In genomic region chr22:16932577-16932976, GRCh38 we compare ENCODE assay signal across 12 cellular contexts.
DNase-seq lines count a peak whose midpoint lies in the region; TF ChIP-seq lines count a peak whose summit lies in the region.
"Had no signal": no experiment of that assay in that cellular context is flagged by ENCODE, and none has a peak within 500 bp of the region (broad histone marks: within the 10 kb centered on the region; RNA-seq: fewer than 3 reads in every experiment).

No MANE protein-coding gene starts in this region.

- intact Hi-C loops in activated CD4-positive, alpha-beta T cell treated with anti-CD3 and anti-CD28 coated beads, Interleukin-2, amount 10 ng/mL, durations not matched to agents 24 days and 14 days (cut with micrococcal nuclease) = no loop called here
- intact Hi-C loops in PC-9 (cut with micrococcal nuclease; ENCODE audit: unreplicated experiment) = no loop called here

- TF ChIP-seq CTCF in GM13976 (IDR thresholded peaks at IDR 0.05; ENCODE audit: borderline replicate concordance, control extremely low read depth, extremely low read depth, insufficient read depth, missing control alignments) (peak; percentile 19), hepatocyte (IDR thresholded peaks at IDR 0.05; ENCODE audit: poor library complexity) (peak; percentile 20), PC-9 (conservative IDR thresholded peaks at IDR 0.05) (no peak)

- BruUV-seq in PC-9 (replicated peaks; lab: Mats Ljungman, UMichigan) = no TSS peak

- H3K27me3 Mint-ChIP-seq in activated CD4-positive, alpha-beta T cell treated with anti-CD3 and anti-CD28 coated beads, Interleukin-2, amount 10 ng/mL, durations not matched to agents 24 days and 14 days = peaks cover 23% of the 10 kb centered on the region

- in situ Hi-C loops in GM13976 (cut with MboI; ENCODE audit: low sequenced_read_pairs, unreplicated experiment) = no loop called here

- peaks cover 5% of the 10 kb centered on the region for H3K4me1 Mint-ChIP-seq in activated CD4-positive, alpha-beta T cell treated with anti-CD3 and anti-CD28 coated beads, Interleukin-2, amount 10 ng/mL, durations not matched to agents 24 days and 14 days

- no peaks in the 10 kb centered on the region for H3K9me2 ChIP-seq in hepatocyte (replicated peaks; ENCODE audit: insufficient read depth)
- no peaks in the 10 kb centered on the region for H3K9me2 ChIP-seq in PC-9 (ENCODE audit: insufficient read depth)

- H3K9me3 ChIP-seq in hepatocyte (ENCODE audit: low read depth) (no peaks in the 10 kb centered on the region), PC-9 (ENCODE audit: insufficient read depth, low read depth) (no peaks in the 10 kb centered on the region)
- H3K9me3 ChIP-seq: transverse colon had no signal

- 45% methylated on average over 3 of the region's 3 CpGs for WGBS in hepatocyte (ENCODE audit: low lambda C conversion rate, missing lambda C conversion rate)

- H3K27me3 ChIP-seq in hepatocyte (no peaks in the 10 kb centered on the region), PC-9 (ENCODE audit: insufficient read depth, low read depth) (no peaks in the 10 kb centered on the region; the same call in 1 of the 2 replicates)

- H3F3A ChIP-seq in PC-9 (ENCODE audit: insufficient read depth, low read depth) = no peaks in the 10 kb centered on the region

- H3K27ac Mint-ChIP-seq in activated CD4-positive, alpha-beta T cell treated with anti-CD3 and anti-CD28 coated beads, Interleukin-2, amount 10 ng/mL, durations not matched to agents 24 days and 14 days = no peak overlapping the region

- H3K36me3 Mint-ChIP-seq in activated CD4-positive, alpha-beta T cell treated with anti-CD3 and anti-CD28 coated beads, Interleukin-2, amount 10 ng/mL, durations not matched to agents 24 days and 14 days (ENCODE audit: low read depth) = no peaks in the 10 kb centered on the region

- H3K4me2 ChIP-seq in hepatocyte (no peak overlapping the region), PC-9 (no peak overlapping the region)

- H3K79me2 ChIP-seq in hepatocyte (no peaks in the 10 kb centered on the region), PC-9 (ENCODE audit: low read depth) (no peaks in the 10 kb centered on the region)

- H4K20me1 ChIP-seq in hepatocyte (ENCODE audit: insufficient read depth, poor library complexity, severe bottlenecking) = no peaks in the 10 kb centered on the region
- H4K20me1 ChIP-seq in PC-9 (ENCODE audit: insufficient read depth) = no peaks in the 10 kb centered on the region

- POLR2A ChIA-PET in PC-9 (lab: Charles Lee; ENCODE audit: unreplicated experiment) = no interaction called here

- H3K4me1 ChIP-seq in hepatocyte (ENCODE audit: insufficient read depth) (no peaks in the 10 kb centered on the region), PC-9 (replicated peaks; ENCODE audit: insufficient read depth) (no peaks in the 10 kb centered on the region)
- H3K4me1 ChIP-seq: transverse colon had no signal

- DNase-seq in DMS53 (lab: John Stamatoyannopoulos, UW) (peak; percentile 60), DMS53 treated with DMSO at 0.1 percent for 48 hours (lab: John Stamatoyannopoulos, UW; ENCODE audit: unreplicated experiment) (no peak), GM13976 (ENCODE audit: low spot score) (no peak), RKO (ENCODE audit: low spot score) (peak; percentile 14), hepatocyte (ENCODE audit: low spot score) (no peak), PC-9 (no peak)
- no peak for DNase-seq in activated CD4-positive, alpha-beta T cell treated with anti-CD3 and anti-CD28 coated beads, Interleukin-2, amount 10 ng/mL, durations not matched to agents 24 days and 14 days
- no peak for DNase-seq in activated CD4-positive, alpha-beta T cell treated with anti-CD3 and anti-CD28 coated beads, Interleukin-2, amount 50 U/mL, for 1 hour
- DNase-seq: Calu3; SIG-M5; stimulated activated CD4-positive, alpha-beta T cell treated with anti-CD3 and anti-CD28 coated beads, Interleukin-15, amount 100 ng/mL, for 24 hours; transverse colon had no signal

- H3K27ac ChIP-seq in hepatocyte = no peak overlapping the region
- H3K27ac ChIP-seq in PC-9 = no peak overlapping the region
- H3K27ac ChIP-seq: transverse colon had no signal

- H3K4me3 ChIP-seq in hepatocyte (no peak overlapping the region), PC-9 (no peak overlapping the region)
- H3K4me3 ChIP-seq: transverse colon had no signal

- no peaks in the 10 kb centered on the region for H3K36me3 ChIP-seq in hepatocyte (replicated peaks; ENCODE audit: insufficient read depth, low read depth)
- H3K36me3 ChIP-seq in PC-9 (ENCODE audit: low read depth) = no peaks in the 10 kb centered on the region
- H3K36me3 ChIP-seq: transverse colon had no signal

- CTCF ChIA-PET in PC-9 (lab: Charles Lee) = no interaction called here

- no peak overlapping the region for H3K4me3 Mint-ChIP-seq in activated CD4-positive, alpha-beta T cell treated with anti-CD3 and anti-CD28 coated beads, Interleukin-2, amount 10 ng/mL, durations not matched to agents 24 days and 14 days

- H3K9me3 Mint-ChIP-seq in activated CD4-positive, alpha-beta T cell treated with anti-CD3 and anti-CD28 coated beads, Interleukin-2, amount 10 ng/mL, durations not matched to agents 24 days and 14 days = no peaks in the 10 kb centered on the region

- no peak overlapping the region for H2AFZ ChIP-seq in hepatocyte
- H2AFZ ChIP-seq in PC-9 = no peak overlapping the region

Comparison
In these comparisons a context has a peak if more than half of its experiments do, and no peak if none do; other contexts are left out.
1. DNase-seq: peak in DMS53 (single experiment) and RKO (single experiment); none in DMS53 treated with DMSO at 0.1 percent for 48 hours (single experiment), GM13976 (single experiment), hepatocyte (single experiment), activated CD4-positive, alpha-beta T cell treated with anti-CD3 and anti-CD28 coated beads, Interleukin-2, amount 10 ng/mL, durations not matched to agents 24 days and 14 days (single experiment), activated CD4-positive, alpha-beta T cell treated with anti-CD3 and anti-CD28 coated beads, Interleukin-2, amount 50 U/mL, for 1 hour (single experiment) and PC-9 (0 of 2).